9 cellular contexts compared by ENCODE assay signal in the genomic region with DNA sequence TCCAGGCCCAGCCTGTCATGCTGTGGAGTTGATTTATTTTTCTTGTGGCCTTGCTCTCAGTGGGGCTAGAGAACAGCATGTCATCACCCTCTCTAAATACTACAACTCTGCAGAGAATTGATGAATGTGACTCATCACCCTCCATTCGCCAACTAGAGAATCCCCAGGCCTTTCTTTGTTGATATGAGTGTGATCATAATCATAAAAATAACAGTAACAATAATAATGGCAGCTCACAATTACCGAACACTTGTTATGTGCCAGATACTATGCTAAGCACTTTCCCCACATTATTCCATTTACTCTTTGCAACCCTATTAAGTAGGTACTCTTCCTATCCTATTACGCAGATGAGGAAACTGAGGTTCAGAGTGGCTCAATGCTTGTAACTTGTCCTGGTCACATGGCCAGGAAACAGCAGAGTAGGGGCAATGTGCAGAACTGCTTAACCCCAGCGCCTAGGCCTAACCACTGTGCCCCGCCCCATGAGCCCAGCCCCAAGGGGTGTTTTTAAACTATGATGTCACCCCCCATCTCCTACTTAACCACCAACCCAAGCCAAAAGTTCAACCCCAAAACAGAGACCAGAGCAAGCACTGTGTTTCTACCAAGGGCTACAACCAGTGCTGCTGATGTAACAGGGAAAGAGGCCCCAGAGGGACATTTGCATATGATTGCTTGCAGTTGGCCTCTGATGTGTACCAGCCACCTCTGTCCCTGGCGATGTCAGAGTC.
A peak's percentile ranks its signal among the peaks of the same experiment; 100 is the strongest.
DNase-seq lines count a peak whose midpoint lies in the region; ATAC-seq and TF ChIP-seq lines count a peak whose summit lies in the region.
"Had no signal": no experiment of that assay in that cellular context is flagged by ENCODE, and none has a peak within 500 bp of the region (broad histone marks: within the 10 kb centered on the region; RNA-seq: fewer than 3 reads in every experiment).

No MANE protein-coding gene starts in this region.

- TF ChIP-seq CTCF in fibroblast of mammary gland (conservative IDR thresholded peaks at IDR 0.05; ENCODE audit: control insufficient read depth, insufficient read depth, low read depth, low read length) (no peak), type B pancreatic cell (conservative IDR thresholded peaks at IDR 0.05) (no peak), uterus (IDR thresholded peaks at IDR 0.05) (no peak)
- TF ChIP-seq CTCF in CD8-positive, alpha-beta T cell (IDR thresholded peaks at IDR 0.05), result no peak

- peak overlapping the region in 1 of 2 donors; percentile 21 for H3K27ac ChIP-seq in uterus
- no peak overlapping the region for H3K27ac ChIP-seq in CD8-positive, alpha-beta T cell (ENCODE audit: low read depth, low read length)

- POLR2A ChIA-PET in CD8-positive, alpha-beta T cell (lab: Charles Lee), result no interaction called here

- H3K9me3 ChIP-seq in uterus, result no peaks in the 10 kb centered on the region
- H3K9me3 ChIP-seq in CD8-positive, alpha-beta T cell (ENCODE audit: low read length), result no peaks in the 10 kb centered on the region

- intact Hi-C loops in uterus (cut with DNase I; ENCODE audit: low total_unique reads), result loop anchor here (10.0 kb wide), 1 partner anchor 110 kb away; no protein-coding TSS in a partner anchor
- intact Hi-C loops in CD8-positive, alpha-beta T cell (cut with DNase I, micrococcal nuclease), result no loop called here

- no peak overlapping the region for H3K27ac Mint-ChIP-seq in type B pancreatic cell
- H3K27ac Mint-ChIP-seq in CD8-positive, alpha-beta T cell, result no peak overlapping the region

- no peaks in the 10 kb centered on the region for H3K36me3 ChIP-seq in uterus
- no peaks in the 10 kb centered on the region for H3K36me3 ChIP-seq in CD8-positive, alpha-beta T cell (ENCODE audit: insufficient read depth, low read length)

- ATAC-seq in GM21619 (IDR thresholded peaks at IDR 0.05; ENCODE audit: unreplicated experiment), result peak; percentile 47
- ATAC-seq in CD8-positive, alpha-beta T cell, result no peak

- H3K27me3 Mint-ChIP-seq in type B pancreatic cell, result peaks cover 4% of the 10 kb centered on the region
- peaks cover 19% of the 10 kb centered on the region for H3K27me3 Mint-ChIP-seq in CD8-positive, alpha-beta T cell (ENCODE audit: low read depth)

- peak; percentile 39 for DNase-seq in RPMI8226
- DNase-seq in fibroblast of mammary gland (ENCODE audit: low read depth), result peak; percentile 81
- DNase-seq in skeletal muscle cell (ENCODE audit: low read depth), result peak; percentile 46
- DNase-seq in DMS79 (lab: John Stamatoyannopoulos, UW), result no peak
- DNase-seq in type B pancreatic cell (ENCODE audit: extremely low spot score, unreplicated experiment), result no peak
- DNase-seq in uterus, result no peak
- no peak for DNase-seq in CD8-positive, alpha-beta T cell
- DNase-seq: activated T-cell treated with anti-CD3 and anti-CD28 coated beads for 4 hours had no signal

- no peaks in the 10 kb centered on the region for H3K4me1 ChIP-seq in uterus
- no peaks in the 10 kb centered on the region for H3K4me1 ChIP-seq in CD8-positive, alpha-beta T cell (ENCODE audit: insufficient read depth, low read length)

- TF ChIP-seq POLR2A in uterus (IDR thresholded peaks at IDR 0.05), result no peak

- H3K36me3 Mint-ChIP-seq in type B pancreatic cell, result no peaks in the 10 kb centered on the region
- no peaks in the 10 kb centered on the region for H3K36me3 Mint-ChIP-seq in CD8-positive, alpha-beta T cell

- H3K4me3 ChIP-seq in fibroblast of mammary gland (ENCODE audit: control insufficient read depth, low read depth, low read length), result no peak overlapping the region
- H3K4me3 ChIP-seq in skeletal muscle cell (ENCODE audit: low read depth, low read length), result no peak overlapping the region
- no peak overlapping the region for H3K4me3 ChIP-seq in uterus
- no peak overlapping the region for H3K4me3 ChIP-seq in CD8-positive, alpha-beta T cell (ENCODE audit: low read depth, low read length)

- H3K9me3 Mint-ChIP-seq in type B pancreatic cell, result no peaks in the 10 kb centered on the region
- H3K9me3 Mint-ChIP-seq in CD8-positive, alpha-beta T cell, result no peaks in the 10 kb centered on the region

- H3K4me1 Mint-ChIP-seq in type B pancreatic cell (ENCODE audit: unreplicated experiment), result peaks cover 24% of the 10 kb centered on the region
- no peaks in the 10 kb centered on the region for H3K4me1 Mint-ChIP-seq in CD8-positive, alpha-beta T cell (ENCODE audit: low read depth)

- no peaks in the 10 kb centered on the region for H3K27me3 ChIP-seq in uterus
- H3K27me3 ChIP-seq in CD8-positive, alpha-beta T cell (ENCODE audit: insufficient read depth, low read length), result no peaks in the 10 kb centered on the region

- CTCF ChIA-PET in CD8-positive, alpha-beta T cell (lab: Charles Lee), result interaction anchor here (1.4 kb wide), 1 partner anchor 9 kb away, joined by 3 read pairs; no protein-coding TSS in a partner anchor

- H3K4me3 Mint-ChIP-seq in type B pancreatic cell, result no peak overlapping the region
- no peak overlapping the region for H3K4me3 Mint-ChIP-seq in CD8-positive, alpha-beta T cell

Comparison
In these comparisons a context has a peak if more than half of its experiments do, and no peak if none do; other contexts are left out.
1. DNase-seq: peak in RPMI8226 (single experiment), fibroblast of mammary gland (single experiment) and skeletal muscle cell (single experiment); none in DMS79 (single experiment), type B pancreatic cell (single experiment), uterus (0 of 2) and CD8-positive, alpha-beta T cell (0 of 7).